ENCODE assay signal across 1 cellular context in genomic region chr3:184315871-184316661, GRCh38.
TF ChIP-seq lines count a peak whose summit lies in the region.

No MANE protein-coding gene starts in this region.

TF ChIP-seq in GM12878, 131 proteins besides CTCF, POLR2A, EP300 and RAD21:
- TF ChIP-seq CREM (IDR thresholded peaks at IDR 0.05; ENCODE audit: low read depth), result no peak
- TF ChIP-seq MYC (IDR thresholded peaks at IDR 0.05; ENCODE audit: insufficient read depth, insufficient read length, insufficient replicate concordance, low read length, severe bottlenecking), result no peak
- no peak for TF ChIP-seq FOS (IDR thresholded peaks at IDR 0.05; ENCODE audit: borderline replicate concordance, extremely low read depth, insufficient read length)
- TF ChIP-seq NR2F1 (conservative IDR thresholded peaks at IDR 0.05), result no peak
- no peak for TF ChIP-seq ASH2L (IDR thresholded peaks at IDR 0.05; ENCODE audit: borderline replicate concordance, low read depth)
- no peak for TF ChIP-seq CREB1 (IDR thresholded peaks at IDR 0.05; ENCODE audit: low read depth)
- TF ChIP-seq SUPT20H (IDR thresholded peaks at IDR 0.05; ENCODE audit: borderline replicate concordance, control insufficient read depth, low read depth, low read length), result no peak
- no peak for TF ChIP-seq POLR2AphosphoS2 (IDR thresholded peaks at IDR 0.05; ENCODE audit: low read depth, low read length)
- TF ChIP-seq ATF3 (IDR thresholded peaks at IDR 0.05; ENCODE audit: borderline replicate concordance, extremely low read depth, low read depth, low read length), result no peak
- TF ChIP-seq PBX3 (IDR thresholded peaks at IDR 0.05; ENCODE audit: insufficient replicate concordance, low read depth, low read length), result no peak
- no peak for TF ChIP-seq CEBPB (IDR thresholded peaks at IDR 0.05; ENCODE audit: borderline replicate concordance in 1 of 2, low read depth in 2 of 2, low read length in 2 of 2)
- no peak for TF ChIP-seq PKNOX1 (IDR thresholded peaks at IDR 0.05)
- TF ChIP-seq ZNF24 (IDR thresholded peaks at IDR 0.05), result no peak
- TF ChIP-seq RBBP5 (conservative IDR thresholded peaks at IDR 0.05), result no peak
- no peak for TF ChIP-seq ETV6 (conservative IDR thresholded peaks at IDR 0.05 in 1 of 2, IDR thresholded peaks at IDR 0.05 in 1 of 2; ENCODE audit: borderline replicate concordance in 1 of 2, low read depth in 1 of 2)
- TF ChIP-seq BMI1 (IDR thresholded peaks at IDR 0.05; ENCODE audit: borderline replicate concordance), result no peak
- TF ChIP-seq HSF1 (IDR thresholded peaks at IDR 0.05; ENCODE audit: low read depth, low read length), result no peak
- TF ChIP-seq KAT2A (conservative IDR thresholded peaks at IDR 0.05; ENCODE audit: control insufficient read depth, low read depth, low read length), result no peak
